Comparison of ENCODE assay signal across 10 cellular contexts in the genomic region with DNA sequence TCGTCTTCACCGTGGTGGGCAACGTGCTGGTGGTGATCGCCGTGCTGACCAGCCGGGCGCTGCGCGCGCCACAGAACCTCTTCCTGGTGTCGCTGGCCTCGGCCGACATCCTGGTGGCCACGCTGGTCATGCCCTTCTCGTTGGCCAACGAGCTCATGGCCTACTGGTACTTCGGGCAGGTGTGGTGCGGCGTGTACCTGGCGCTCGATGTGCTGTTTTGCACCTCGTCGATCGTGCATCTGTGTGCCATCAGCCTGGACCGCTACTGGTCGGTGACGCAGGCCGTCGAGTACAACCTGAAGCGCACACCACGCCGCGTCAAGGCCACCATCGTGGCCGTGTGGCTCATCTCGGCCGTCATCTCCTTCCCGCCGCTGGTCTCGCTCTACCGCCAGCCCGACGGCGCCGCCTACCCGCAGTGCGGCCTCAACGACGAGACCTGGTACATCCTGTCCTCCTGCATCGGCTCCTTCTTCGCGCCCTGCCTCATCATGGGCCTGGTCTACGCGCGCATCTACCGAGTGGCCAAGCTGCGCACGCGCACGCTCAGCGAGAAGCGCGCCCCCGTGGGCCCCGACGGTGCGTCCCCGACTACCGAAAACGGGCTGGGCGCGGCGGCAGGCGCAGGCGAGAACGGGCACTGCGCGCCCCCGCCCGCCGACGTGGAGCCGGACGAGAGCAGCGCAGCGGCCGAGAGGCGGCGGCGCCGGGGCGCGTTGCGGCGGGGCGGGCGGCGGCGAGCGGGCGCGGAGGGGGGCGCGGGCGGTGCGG. TPM values are rescaled to one million over a fixed set of nuclear protein-coding genes. Genes with fewer than 3 reads are reported as not detected.
DNase-seq lines count a peak whose midpoint lies in the region; ATAC-seq, FAIRE-seq and TF ChIP-seq lines count a peak whose summit lies in the region.
"Had no signal": no experiment of that assay in that cellular context is flagged by ENCODE, and none has a peak within 500 bp of the region (broad histone marks: within the 10 kb centered on the region; RNA-seq: fewer than 3 reads in every experiment).

No MANE protein-coding gene starts in this region.

- peak overlapping the region; percentile 33; the same call in 1 of the 2 replicates for H2BK12ac ChIP-seq in H1 (ENCODE audit: low read depth, low read length)
- H2BK12ac ChIP-seq in neuronal stem cell (ENCODE audit: low read length), result peak overlapping the region; percentile 77

- H3K4me2 ChIP-seq in H1 (ENCODE audit: insufficient read depth in 1 of 2, low read depth in 2 of 2, low read length in 2 of 2) (peak overlapping the region; percentile 48 to 77), neuronal stem cell (ENCODE audit: insufficient read depth, low read length, poor library complexity, severe bottlenecking) (peak overlapping the region; percentile 89)

- no peaks in the 10 kb centered on the region for H3K79me2 ChIP-seq in H1 (ENCODE audit: control insufficient read depth in 1 of 2, insufficient read depth in 2 of 2, low read length in 2 of 2)

- H3K4me3 ChIP-seq in CD8-positive, alpha-beta memory T cell (ENCODE audit: low read length), result no peak overlapping the region
- H3K4me3 ChIP-seq in H1 (ENCODE audit: extremely low read depth in 1 of 4, insufficient read depth in 2 of 4, low read depth in 3 of 4, low read length in 4 of 4), result peak overlapping the region in 3 of 4 experiments; percentile 0 to 50 (median 38); a peak in 4 of 8 replicates
- peak overlapping the region; percentile 18 to 80 for H3K4me3 ChIP-seq in neuronal stem cell (ENCODE audit: low read length in 2 of 2)

- POLR2A ChIA-PET in CD8-positive, alpha-beta memory T cell (lab: Charles Lee), result no interaction called here
- POLR2A ChIA-PET in H1 (lab: Charles Lee; ENCODE audit: partially characterized antibody), result interaction anchor here (0.9 to 2.3 kb wide), 7 partner anchors 12 to 286 kb away, joined by 3 to 7 read pairs (median 5); no protein-coding TSS in a partner anchor

- peaks cover 0 to 9% (median 3%) of the 10 kb centered on the region in 3 donors for H3K4me1 Mint-ChIP-seq in CD8-positive, alpha-beta memory T cell
- peaks cover 0 to 4% (median 1%) of the 10 kb centered on the region in 3 donors for H3K4me1 Mint-ChIP-seq in IgD-negative memory B cell

- H3K9me3 ChIP-seq in CD8-positive, alpha-beta memory T cell (ENCODE audit: low read length), result no peaks in the 10 kb centered on the region
- H3K9me3 ChIP-seq in H1 (ENCODE audit: insufficient read depth in 2 of 2, low read depth in 1 of 2, low read length in 1 of 2), result no peaks in the 10 kb centered on the region
- H3K9me3 ChIP-seq in neuronal stem cell (replicated peaks in 1 of 2; ENCODE audit: control insufficient read depth in 2 of 2, insufficient read depth in 1 of 2, low read depth in 1 of 2, low read length in 2 of 2), result peaks cover 3 to 6% of the 10 kb centered on the region in 2 donors

- H3K18ac ChIP-seq in H1 (ENCODE audit: extremely low read depth, low read length) (peak overlapping the region; percentile 3; the same call in 1 of the 2 replicates), neuronal stem cell (ENCODE audit: low read length) (peak overlapping the region; percentile 94)

- H2BK5ac ChIP-seq in H1 (ENCODE audit: low read depth, low read length) (0 out of 2 replicates have a peak overlapping the region, but pooled peaks have one; percentile 0), neuronal stem cell (ENCODE audit: low read length) (no peak overlapping the region)

- 19% methylated on average over 62 of the region's 106 CpGs; no CpG with 5 or more reads in 1 of the 2 experiments for WGBS in H1 (ENCODE audit: extremely low coverage in 1 of 2, insufficient coverage in 1 of 2, insufficient read length in 1 of 2, insufficient replicate concordance in 2 of 2, low coverage in 1 of 2, low lambda C conversion rate in 2 of 2, missing lambda C conversion rate in 1 of 2), 2 experiments
- WGBS in neuronal stem cell (ENCODE audit: extremely low coverage in 2 of 2, insufficient read length in 2 of 2, insufficient replicate concordance in 1 of 2), 2 donors, result no CpG with 5 or more reads among the region's 106 CpGs

- H4K20me1 ChIP-seq in H1 (replicated peaks in 1 of 2; ENCODE audit: control insufficient read depth in 1 of 2, insufficient read depth in 2 of 2, low read length in 2 of 2), result peaks cover 0 to 14% of the 10 kb centered on the region in 2 experiments

- no peak for FAIRE-seq in H1 (lab: Jason Lieb, UNC)

- TF ChIP-seq EP300 in H1 (IDR thresholded peaks at IDR 0.05; ENCODE audit: borderline replicate concordance in 1 of 2, low read depth in 2 of 2, low read length in 2 of 2), result no peak

- peak in 2 of 3 experiments; percentile 54 to 66; a peak in 3 of 4 replicates for TF ChIP-seq CTCF in H1 (IDR thresholded peaks at IDR 0.05; ENCODE audit: control extremely low read depth in 1 of 3, insufficient read depth in 1 of 3, low read depth in 1 of 3, low read length in 3 of 3)

- H3K14ac ChIP-seq in H1 (ENCODE audit: insufficient read length), result no peak overlapping the region
- H3K14ac ChIP-seq in neuronal stem cell (ENCODE audit: low read length), result peak overlapping the region; percentile 1

- no peak overlapping the region for H3K27ac Mint-ChIP-seq in CD8-positive, alpha-beta memory T cell
- no peak overlapping the region for H3K27ac Mint-ChIP-seq in IgD-negative memory B cell

- H2AFZ ChIP-seq in H1 (ENCODE audit: low read length) (peak overlapping the region; percentile 5; the same call in 1 of the 2 replicates), neuronal stem cell (ENCODE audit: low read length) (peak overlapping the region; percentile 71)

- H3K36me3 ChIP-seq in CD8-positive, alpha-beta memory T cell (ENCODE audit: insufficient read depth, low read length), result no peaks in the 10 kb centered on the region
- H3K36me3 ChIP-seq in H1 (ENCODE audit: control insufficient read depth in 2 of 4, insufficient read depth in 4 of 4, low read length in 3 of 4) (no peaks in the 10 kb centered on the region; a peak in 1 of 8 replicates), neuronal stem cell (replicated peaks in 1 of 2; ENCODE audit: control insufficient read depth in 2 of 2, insufficient read depth in 2 of 2, low read length in 2 of 2) (no peaks in the 10 kb centered on the region)

- TF ChIP-seq RAD21 in H1 (IDR thresholded peaks at IDR 0.05 in 1 of 2, conservative IDR thresholded peaks at IDR 0.05 in 1 of 2; ENCODE audit: low read depth in 2 of 2, low read length in 2 of 2), result peak; percentile 47 to 64

- H4K5ac ChIP-seq in H1 (ENCODE audit: insufficient read length, low read depth, low read length), result peak overlapping the region; percentile 2

- peak in 1 of 2 experiments; percentile 38; a peak in 1 of 3 replicates for TF ChIP-seq POLR2A in H1 (IDR thresholded peaks at IDR 0.05; ENCODE audit: control extremely low read depth in 1 of 2, low read depth in 2 of 2, low read length in 2 of 2)

- H3K23ac ChIP-seq in H1 (ENCODE audit: insufficient read length) (no peak overlapping the region), neuronal stem cell (ENCODE audit: low read depth, low read length, poor library complexity) (peak overlapping the region; percentile 26)

- no peak overlapping the region for H3K27ac ChIP-seq in CD8-positive, alpha-beta memory T cell (ENCODE audit: low read depth, low read length)
- no peak overlapping the region for H3K27ac ChIP-seq in H1 (ENCODE audit: low read depth, low read length)
- H3K27ac ChIP-seq in neuronal stem cell (replicated peaks; ENCODE audit: low read length), result no peak overlapping the region
- H3K27ac ChIP-seq: epithelial cell of prostate had no signal

- H2AK5ac ChIP-seq in H1 (ENCODE audit: low read depth, low read length) (no peak overlapping the region), neuronal stem cell (ENCODE audit: low read depth, low read length) (peak overlapping the region; percentile 10)

- H3K9ac ChIP-seq in H1 (replicated peaks in 1 of 4; ENCODE audit: extremely low read depth in 1 of 4, low read depth in 3 of 4, low read length in 3 of 4) (0 out of 7 replicates have a peak overlapping the region, but pooled peaks of 1 of the 4 experiments have one; percentile 19), neuronal stem cell (ENCODE audit: low read depth, low read length, poor library complexity) (peak overlapping the region; percentile 53)

- H3K36me3 Mint-ChIP-seq in CD8-positive, alpha-beta memory T cell, result no peaks in the 10 kb centered on the region
- no peaks in the 10 kb centered on the region for H3K36me3 Mint-ChIP-seq in IgD-negative memory B cell

- 0 out of 2 replicates have a peak overlapping the region, but pooled peaks have one; percentile 24 for H2BK20ac ChIP-seq in H1 (ENCODE audit: low read length)

- peak overlapping the region; percentile 77 for H4K91ac ChIP-seq in H1 (replicated peaks; ENCODE audit: insufficient read length, low read length)
- H4K91ac ChIP-seq in neuronal stem cell (ENCODE audit: low read depth, low read length, poor library complexity), result no peak overlapping the region

- H4K8ac ChIP-seq in H1 (ENCODE audit: extremely low read depth, insufficient read depth, low read length) (peak overlapping the region; percentile 91), neuronal stem cell (ENCODE audit: low read depth, low read length) (peak overlapping the region; percentile 48)

- H3K27me3 ChIP-seq in CD8-positive, alpha-beta memory T cell (ENCODE audit: insufficient read depth, low read length, poor library complexity, severe bottlenecking), result peaks cover 6% of the 10 kb centered on the region
- peaks cover 4 to 38% (median 28%) of the 10 kb centered on the region in 4 experiments for H3K27me3 ChIP-seq in H1 (replicated peaks in 1 of 4; ENCODE audit: control insufficient read depth in 3 of 4, extremely low read depth in 1 of 4, insufficient read depth in 3 of 4, low read length in 3 of 4)
- peaks cover 11 to 81% (median 25%) of the 10 kb centered on the region in 3 experiments for H3K27me3 ChIP-seq in neuronal stem cell (ENCODE audit: control insufficient read depth in 3 of 3, insufficient read depth in 3 of 3, low read depth in 1 of 3, low read length in 3 of 3)

- peaks cover 13 to 22% of the 10 kb centered on the region in 2 donors for H3K27me3 Mint-ChIP-seq in CD8-positive, alpha-beta memory T cell
- peaks cover 34% of the 10 kb centered on the region for H3K27me3 Mint-ChIP-seq in IgD-negative memory B cell

- no peak for ATAC-seq in HG03354 (IDR thresholded peaks at IDR 0.05; ENCODE audit: poor library complexity, severe bottlenecking, unreplicated experiment)

- DNase-seq in CD8-positive, alpha-beta memory T cell, result no peak
- DNase-seq in H1 (ENCODE audit: low read depth in 1 of 2, low spot score in 2 of 2), result peak in 1 of 2 experiments; percentile 85
- DNase-seq in neuronal stem cell (ENCODE audit: low spot score), result peak; percentile 51
- DNase-seq in middle frontal gyrus (ENCODE audit: extremely low spot score, low spot score), result no peak
- no peak for DNase-seq in activated effector memory CD4-positive, alpha-beta T cell treated with Interleukin-2 at 50 U/mL for 16 hours
- no peak for DNase-seq in HUDEP-2 (lab: John Stamatoyannopoulos, UW; ENCODE audit: unreplicated experiment in 76 of 76)

- H2BK120ac ChIP-seq in H1 (replicated peaks; ENCODE audit: low read depth, low read length) (no peak overlapping the region), neuronal stem cell (ENCODE audit: low read depth, low read length) (no peak overlapping the region)

- no peak overlapping the region for H3K4ac ChIP-seq in H1 (replicated peaks; ENCODE audit: insufficient read length, low read depth, low read length)
- no peak overlapping the region for H3K4ac ChIP-seq in neuronal stem cell (ENCODE audit: low read length)

- no peaks in the 10 kb centered on the region for H3K9me3 Mint-ChIP-seq in CD8-positive, alpha-beta memory T cell
- H3K9me3 Mint-ChIP-seq in IgD-negative memory B cell, result peaks cover 0 to 2% (median 0%) of the 10 kb centered on the region in 3 donors
- H3K9me3 Mint-ChIP-seq: T-helper 1 cell treated with Interleukin-12 subunit alpha and Interleukin-12 subunit beta and Interleukin-4 antibody, amounts not matched to agents 30 μg/mL and 1 μg/mL, for 36 hours had no signal

- no peak overlapping the region for H3K56ac ChIP-seq in H1 (replicated peaks; ENCODE audit: insufficient read length, low read depth, low read length)

- peak overlapping the region in 5 of 7 donors; percentile 8 to 79 (median 38) for H3K4me3 Mint-ChIP-seq in CD8-positive, alpha-beta memory T cell
- peak overlapping the region in 3 of 4 donors; percentile 48 to 79 (median 68) for H3K4me3 Mint-ChIP-seq in IgD-negative memory B cell

- no peaks in the 10 kb centered on the region for H3K4me1 ChIP-seq in CD8-positive, alpha-beta memory T cell (ENCODE audit: insufficient read depth, low read length)
- H3K4me1 ChIP-seq in H1 (replicated peaks in 1 of 4; ENCODE audit: control insufficient read depth in 3 of 4, insufficient read depth in 4 of 4, low read length in 3 of 4) (peaks cover 0 to 13% (median 7%) of the 10 kb centered on the region in 4 experiments; a peak in 5 of 7 replicates), neuronal stem cell (ENCODE audit: control insufficient read depth in 2 of 2, insufficient read depth in 1 of 2, low read depth in 1 of 2, low read length in 2 of 2) (peaks cover 0 to 20% of the 10 kb centered on the region in 2 donors)

- CTCF ChIA-PET in CD8-positive, alpha-beta memory T cell (lab: Charles Lee), result no interaction called here
- CTCF ChIA-PET in H1 (lab: Charles Lee; ENCODE audit: partially characterized antibody), result interaction anchor here (0.6 to 12.1 kb wide), 23 partner anchors 9 to 287 kb away, joined by 3 to 110 read pairs (median 4); no protein-coding TSS in a partner anchor

- no peaks in the 10 kb centered on the region for H3K79me1 ChIP-seq in H1 (ENCODE audit: low read depth, low read length)
- H3K79me1 ChIP-seq in neuronal stem cell (ENCODE audit: low read depth, low read length), result peaks cover 6% of the 10 kb centered on the region

- H3K23me2 ChIP-seq in H1 (ENCODE audit: low read depth, low read length), result peaks cover 9% of the 10 kb centered on the region

- H2BK15ac ChIP-seq in H1 (ENCODE audit: low read length) (peak overlapping the region; percentile 89; the same call in 1 of the 2 replicates), neuronal stem cell (ENCODE audit: low read length) (peak overlapping the region; percentile 63)

RNA-seq across cellular contexts. Expression of a gene that starts 0.8 kb away (rescaled TPM):
- not detected for total RNA-seq in CD8-positive, alpha-beta memory T cell
- not detected for polyA plus RNA-seq in CD8-positive, alpha-beta memory T cell
- polyA plus RNA-seq in IgD-negative memory B cell, result not detected
- 13.8 and 14.8 TPM in 2 replicates for total RNA-seq in H1 (2021; fragmentation: NEBNext Ultra II Directional; extraction: Animal tissue kit (Norgen Biotek cat#: 25700))
- 14.6 and 27.3 TPM in 2 replicates for polyA plus RNA-seq in H1 (2011; rRNA removed)
- 15.1 TPM for polyA plus RNA-seq in H1 (2011; cell fraction: cytosol; rRNA removed)
- 35.4 TPM for polyA plus RNA-seq in H1 (2011; cell fraction: nucleus; rRNA removed)
- polyA plus RNA-seq in H1 (2012, experiment 1 of 2), result 4.8 to 12.3 TPM (median 11.4 TPM) in 4 replicates
- polyA plus RNA-seq in H1 (2012, experiment 2 of 2), result 5.9 TPM
- 9.6 TPM for polyA plus RNA-seq in H1 (2013, experiment 1 of 2)
- polyA plus RNA-seq in H1 (2013, experiment 2 of 2), result 8.5 TPM
- 10.0 and 12.3 TPM in 2 replicates for polyA minus RNA-seq in H1 (2011; rRNA and poly(A)+ RNA removed)
- polyA minus RNA-seq in H1 (2011; cell fraction: cytosol; rRNA and poly(A)+ RNA removed), result 11.6 TPM
- polyA minus RNA-seq in H1 (2011; cell fraction: nucleus; rRNA and poly(A)+ RNA removed), result 16.3 TPM
- 7.7 TPM for polyA plus RNA-seq in neuronal stem cell (2013, experiment 1 of 2)
- polyA plus RNA-seq in neuronal stem cell (2013, experiment 2 of 2), result 7.2 TPM
